Comparison of ENCODE assay signal across 29 cellular contexts in genomic region chr18:31837879-31838278, GRCh38.
"Had no signal": no experiment of that assay in that cellular context is flagged by ENCODE, and none has a peak within 500 bp of the region (broad histone marks: within the 10 kb centered on the region; RNA-seq: fewer than 3 reads in every experiment).

No MANE protein-coding gene starts in this region.

- ATAC-seq: effector memory CD8-positive, alpha-beta T cell; esophagus mucosa; foreskin keratinocyte; gastrocnemius medialis; gastroesophageal sphincter; heart left ventricle; heart right ventricle had no signal

- DNase-seq: colonic mucosa; cortex of kidney; dermis blood vessel endothelial cell; dorsolateral prefrontal cortex; effector CD4-positive, alpha-beta T cell; effector CD8-positive, alpha-beta T cell; effector memory CD4-positive, alpha-beta T cell; effector memory CD8-positive, alpha-beta T cell; endodermal cell; erythroblast; esophagus squamous epithelium; foreskin fibroblast; foreskin keratinocyte; foreskin melanocyte; gastrocnemius medialis; glutamatergic neuron; head of caudate nucleus; heart left ventricle; heart right ventricle had no signal

- H3K27ac Mint-ChIP-seq: dendritic cell treated with granulocyte-macrophage colony-stimulating factor and Interleukin-4, amounts not matched to agents 40 ng/mL and 50 ng/mL, for 4 days; effector memory CD8-positive, alpha-beta T cell; endodermal cell had no signal

- H3K27me3 Mint-ChIP-seq: dendritic cell treated with granulocyte-macrophage colony-stimulating factor and Interleukin-4, amounts not matched to agents 40 ng/mL and 50 ng/mL, for 4 days; effector memory CD8-positive, alpha-beta T cell had no signal

- H3K27ac ChIP-seq: colonic mucosa, coronary artery, dorsolateral prefrontal cortex, epithelial cell of prostate, esophagus muscularis mucosa, esophagus squamous epithelium, foreskin keratinocyte, gastrocnemius medialis, gastroesophageal sphincter, heart left ventricle, heart right ventricle had no signal

- FAIRE-seq: colon, endometrium, endothelial cell of umbilical vein, frontal cortex had no signal

- H3K4me3 Mint-ChIP-seq: dendritic cell treated with granulocyte-macrophage colony-stimulating factor and Interleukin-4, amounts not matched to agents 40 ng/mL and 50 ng/mL, for 4 days; effector memory CD8-positive, alpha-beta T cell; endodermal cell had no signal

- H3K9me3 Mint-ChIP-seq: dendritic cell treated with granulocyte-macrophage colony-stimulating factor and Interleukin-4, amounts not matched to agents 40 ng/mL and 50 ng/mL, for 4 days; effector memory CD8-positive, alpha-beta T cell had no signal

- H3K4me3 ChIP-seq: colonic mucosa, coronary artery, dorsolateral prefrontal cortex, esophagus muscularis mucosa, esophagus squamous epithelium, gastrocnemius medialis, gastroesophageal sphincter, heart left ventricle, heart right ventricle had no signal

- H3K4me1 Mint-ChIP-seq: endodermal cell had no signal

- H3K36me3 ChIP-seq: colonic mucosa had no signal

- H3K9me3 ChIP-seq: colonic mucosa, esophagus muscularis mucosa, esophagus squamous epithelium, gastrocnemius medialis, gastroesophageal sphincter, heart left ventricle, heart right ventricle had no signal

- H3K4me1 ChIP-seq: colonic mucosa, esophagus muscularis mucosa, esophagus squamous epithelium, foreskin keratinocyte, gastrocnemius medialis, gastroesophageal sphincter, heart left ventricle, heart right ventricle had no signal

- H3K27me3 ChIP-seq: colonic mucosa, dorsolateral prefrontal cortex, esophagus muscularis mucosa, esophagus squamous epithelium, foreskin keratinocyte, gastrocnemius medialis, gastroesophageal sphincter, heart left ventricle, heart right ventricle had no signal
